ENCODE assay signal across 11 cellular contexts in genomic region chr10:66381045-66381444, GRCh38.
"Had no signal": no experiment of that assay in that cellular context is flagged by ENCODE, and none has a peak within 500 bp of the region (broad histone marks: within the 10 kb centered on the region; RNA-seq: fewer than 3 reads in every experiment).

No MANE protein-coding gene starts in this region.

- H3K4me3 ChIP-seq: GM23248, GM23338, HAP-1 had no signal

- H3K4me2 ChIP-seq: GM23338 had no signal

- H2AFZ ChIP-seq: GM23248, GM23338 had no signal

- H3K36me3 ChIP-seq: HAP-1 had no signal

- DNase-seq: GM23248, GOT3, H7, H9, HCEC 1CT, HFFc6 had no signal

- ATAC-seq: GM23338, HCT116 had no signal

- H3K9ac ChIP-seq: GM23248 had no signal

- FAIRE-seq: H1, H54 had no signal

- H3K9me3 ChIP-seq: HAP-1 had no signal

- H3K27ac ChIP-seq: GM23248 had no signal
